11 cellular contexts compared by ENCODE assay signal in the genomic region with DNA sequence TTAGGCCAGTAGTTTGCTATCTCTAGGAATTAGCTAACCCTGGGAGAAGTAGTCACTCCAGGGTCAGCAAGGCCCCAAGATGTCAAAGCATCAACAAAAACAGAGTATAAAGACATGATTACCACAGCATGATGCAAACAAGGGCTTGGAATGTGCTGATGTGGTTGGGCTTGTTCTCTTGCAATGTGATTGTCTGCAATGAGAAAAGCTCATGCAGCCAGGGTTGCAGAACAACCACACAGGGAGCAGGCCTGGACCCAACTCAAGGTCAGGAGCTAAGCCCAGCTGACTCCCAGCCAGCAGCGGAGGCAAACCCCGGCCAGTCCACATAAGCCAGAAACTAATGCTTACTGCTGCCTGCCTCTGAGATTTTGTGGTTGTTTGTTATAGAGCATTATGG.
DNase-seq lines count a peak whose midpoint lies in the region; ATAC-seq and TF ChIP-seq lines count a peak whose summit lies in the region.
"Had no signal": no experiment of that assay in that cellular context is flagged by ENCODE, and none has a peak within 500 bp of the region (broad histone marks: within the 10 kb centered on the region; RNA-seq: fewer than 3 reads in every experiment).

No MANE protein-coding gene starts in this region.

- H3K4me3 ChIP-seq in hepatocyte (no peak overlapping the region), trophoblast cell (ENCODE audit: low read depth, low read length) (no peak overlapping the region)

- no peak overlapping the region for H3K14ac ChIP-seq in trophoblast cell (ENCODE audit: low read length)

- no peak for ATAC-seq in HG03280 (IDR thresholded peaks at IDR 0.05; ENCODE audit: unreplicated experiment)
- no peak for ATAC-seq in GM21381 (IDR thresholded peaks at IDR 0.05; ENCODE audit: unreplicated experiment)
- ATAC-seq in stimulated activated naive CD8-positive, alpha-beta T cell treated with anti-CD3 and anti-CD28 coated beads, Interleukin-15, amount 100 ng/mL, for 72 hours: no peak

- H3K9ac ChIP-seq in trophoblast cell (ENCODE audit: low read length): no peak overlapping the region

- no peaks in the 10 kb centered on the region for H3K79me1 ChIP-seq in trophoblast cell (ENCODE audit: low read length)

- no peak overlapping the region for H3K27ac Mint-ChIP-seq in stimulated activated naive CD8-positive, alpha-beta T cell treated with anti-CD3 and anti-CD28 coated beads, Interleukin-15, amount 100 ng/mL, for 72 hours
- H3K27ac Mint-ChIP-seq: CD14-positive monocyte had no signal

- H2BK120ac ChIP-seq in trophoblast cell (ENCODE audit: insufficient read depth, low read length, poor library complexity): no peak overlapping the region

- no peaks in the 10 kb centered on the region for H3K4me1 ChIP-seq in hepatocyte (ENCODE audit: insufficient read depth)
- H3K4me1 ChIP-seq in trophoblast cell (ENCODE audit: control insufficient read depth in 1 of 2, insufficient read depth in 2 of 2, low read length in 2 of 2): no peaks in the 10 kb centered on the region

- H2AFZ ChIP-seq in hepatocyte: no peak overlapping the region
- no peak overlapping the region for H2AFZ ChIP-seq in trophoblast cell (ENCODE audit: insufficient read depth, low read length, poor library complexity)

- no peaks in the 10 kb centered on the region for H4K20me1 ChIP-seq in hepatocyte (ENCODE audit: insufficient read depth, poor library complexity, severe bottlenecking)

- WGBS in hepatocyte (ENCODE audit: low lambda C conversion rate, missing lambda C conversion rate): 78% methylated on average over 2 of the region's 2 CpGs
- no CpG with 5 or more reads among the region's 2 CpGs for WGBS in trophoblast cell (ENCODE audit: extremely low coverage, insufficient coverage, insufficient read length)

- no peaks in the 10 kb centered on the region for H3K9me3 Mint-ChIP-seq in stimulated activated naive CD8-positive, alpha-beta T cell treated with anti-CD3 and anti-CD28 coated beads, Interleukin-15, amount 100 ng/mL, for 72 hours

- H3K27ac ChIP-seq in hepatocyte (no peak overlapping the region), trophoblast cell (ENCODE audit: low read depth, low read length) (no peak overlapping the region)
- H3K27ac ChIP-seq: neutrophil had no signal

- H2BK12ac ChIP-seq in trophoblast cell (ENCODE audit: low read length): no peak overlapping the region

- no peaks in the 10 kb centered on the region for H3K36me3 ChIP-seq in hepatocyte (replicated peaks; ENCODE audit: insufficient read depth, low read depth)
- no peaks in the 10 kb centered on the region for H3K36me3 ChIP-seq in trophoblast cell (ENCODE audit: control insufficient read depth in 1 of 2, insufficient read depth in 2 of 2, low read length in 2 of 2)
- H3K36me3 ChIP-seq: neutrophil had no signal

- H3K27me3 ChIP-seq in hepatocyte (no peaks in the 10 kb centered on the region), trophoblast cell (ENCODE audit: insufficient read depth, low read length) (no peaks in the 10 kb centered on the region)
- H3K27me3 ChIP-seq: neutrophil had no signal

- H3K9me3 ChIP-seq in hepatocyte (ENCODE audit: low read depth): no peaks in the 10 kb centered on the region
- no peaks in the 10 kb centered on the region for H3K9me3 ChIP-seq in trophoblast cell (ENCODE audit: insufficient read depth, low read depth, low read length)
- H3K9me3 ChIP-seq: neutrophil had no signal

- H2AK5ac ChIP-seq in trophoblast cell (ENCODE audit: low read length): no peak overlapping the region

- H4K8ac ChIP-seq in trophoblast cell (ENCODE audit: low read depth, low read length): no peak overlapping the region

- no peak overlapping the region for H3K4ac ChIP-seq in trophoblast cell (ENCODE audit: low read depth, low read length)

- DNase-seq in ELF-1 (ENCODE audit: low read depth, low spot score) (peak; percentile 88), brain pericyte (ENCODE audit: low read depth, low spot score) (peak; percentile 55), hepatocyte (ENCODE audit: low spot score) (peak; percentile 22), trophoblast cell (peak; percentile 6 to 42), SW480 (ENCODE audit: low spot score) (no peak)
- no peak for DNase-seq in stimulated activated naive CD8-positive, alpha-beta T cell treated with anti-CD3 and anti-CD28 coated beads, Interleukin-15, amount 100 ng/mL, for 72 hours
- DNase-seq: NCI-H510A treated with DMSO at 0.1 percent for 48 hours had no signal

- H3K4me1 Mint-ChIP-seq in stimulated activated naive CD8-positive, alpha-beta T cell treated with anti-CD3 and anti-CD28 coated beads, Interleukin-15, amount 100 ng/mL, for 72 hours: peaks cover 13% of the 10 kb centered on the region
- H3K4me1 Mint-ChIP-seq: CD14-positive monocyte had no signal

- H3K27me3 Mint-ChIP-seq in stimulated activated naive CD8-positive, alpha-beta T cell treated with anti-CD3 and anti-CD28 coated beads, Interleukin-15, amount 100 ng/mL, for 72 hours: peaks cover 16% of the 10 kb centered on the region

- no peak overlapping the region for H3K18ac ChIP-seq in trophoblast cell (ENCODE audit: low read length)

- H4K12ac ChIP-seq in trophoblast cell (ENCODE audit: low read depth, low read length): no peak overlapping the region

- H4K91ac ChIP-seq in trophoblast cell (ENCODE audit: low read depth, low read length): no peak overlapping the region

- H3K9me2 ChIP-seq in hepatocyte (replicated peaks; ENCODE audit: insufficient read depth): no peaks in the 10 kb centered on the region

- TF ChIP-seq CTCF in hepatocyte (IDR thresholded peaks at IDR 0.05; ENCODE audit: poor library complexity): no peak

- no peak overlapping the region for H3K4me2 ChIP-seq in hepatocyte
- no peak overlapping the region for H3K4me2 ChIP-seq in trophoblast cell (ENCODE audit: low read length)

- H2BK5ac ChIP-seq in trophoblast cell (ENCODE audit: low read depth, low read length, poor library complexity): no peak overlapping the region

- H3K4me3 Mint-ChIP-seq in stimulated activated naive CD8-positive, alpha-beta T cell treated with anti-CD3 and anti-CD28 coated beads, Interleukin-15, amount 100 ng/mL, for 72 hours: no peak overlapping the region
- H3K4me3 Mint-ChIP-seq: CD14-positive monocyte had no signal

- no peak overlapping the region for H3K23ac ChIP-seq in trophoblast cell (ENCODE audit: low read length)

- H3K79me2 ChIP-seq in hepatocyte (no peaks in the 10 kb centered on the region), trophoblast cell (ENCODE audit: control insufficient read depth, insufficient read depth, low read length, poor library complexity) (no peaks in the 10 kb centered on the region)

Comparison
In these comparisons a context has a peak if more than half of its experiments do, and no peak if none do; other contexts are left out.
1. DNase-seq: peak in ELF-1 (single experiment), brain pericyte (single experiment), hepatocyte (single experiment) and trophoblast cell (2 of 2); none in stimulated activated naive CD8-positive, alpha-beta T cell treated with anti-CD3 and anti-CD28 coated beads, Interleukin-15, amount 100 ng/mL, for 72 hours (0 of 2) and SW480 (single experiment).